ENCODE assay signal across 8 cellular contexts in the genomic region with DNA sequence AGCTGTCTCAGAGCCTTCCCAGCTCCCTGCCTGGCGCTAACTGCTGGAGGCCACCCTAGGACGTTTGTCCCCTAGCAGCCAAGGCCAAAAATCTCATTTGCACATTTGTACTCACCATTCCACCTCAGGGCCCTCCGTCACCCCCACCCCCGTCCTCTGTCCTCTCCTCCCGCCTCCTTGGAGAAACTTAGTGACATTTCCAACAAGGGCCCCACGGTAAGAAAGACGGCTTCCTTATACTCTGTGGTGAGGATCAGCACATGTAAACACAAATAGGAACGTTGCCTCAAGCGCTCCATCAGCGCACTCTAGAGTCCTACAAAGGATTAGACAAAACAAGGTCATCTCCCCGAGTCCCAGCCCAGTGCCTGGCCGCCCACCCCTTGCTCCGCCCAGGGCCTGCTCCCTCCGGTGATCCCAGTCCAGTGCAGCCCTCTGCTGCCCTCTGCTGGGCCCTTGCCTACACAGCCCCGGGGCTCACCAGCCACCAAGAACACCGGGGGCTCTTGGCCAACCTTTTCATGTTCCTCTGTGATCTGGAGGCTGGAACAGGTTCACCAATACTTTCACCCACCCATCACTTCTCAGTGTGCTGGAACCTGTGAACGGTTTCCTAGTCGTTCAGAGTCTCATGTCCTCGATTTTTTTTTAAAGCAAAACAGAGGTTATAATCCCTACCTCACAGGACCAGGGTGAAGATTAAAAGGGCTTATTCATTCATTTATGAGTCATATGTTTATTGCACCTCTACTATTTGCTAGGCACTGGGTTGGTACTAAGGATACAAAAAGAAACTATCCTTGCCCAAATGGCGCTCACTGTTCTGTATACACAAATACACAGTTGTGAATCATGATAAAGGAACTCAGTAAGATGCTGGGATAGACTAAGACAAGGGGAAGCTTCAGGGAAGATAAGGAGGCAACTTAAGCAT. TPM values are rescaled to one million over a fixed set of nuclear protein-coding genes. Genes with fewer than 3 reads are reported as not detected.
DNase-seq lines count a peak whose midpoint lies in the region; ATAC-seq, FAIRE-seq and TF ChIP-seq lines count a peak whose summit lies in the region.

No MANE protein-coding gene starts in this region.

- H3K27me3 ChIP-seq in bronchial epithelial cell (ENCODE audit: control insufficient read depth, insufficient read depth, low read length) (no peaks in the 10 kb centered on the region), smooth muscle cell (ENCODE audit: low read depth) (no peaks in the 10 kb centered on the region)

- peaks cover 4% of the 10 kb centered on the region for H3K4me1 ChIP-seq in smooth muscle cell (ENCODE audit: low read depth)

- peak overlapping the region; percentile 78 for H3K4me2 ChIP-seq in smooth muscle cell

- H3K27ac Mint-ChIP-seq in WTC11 (no peak overlapping the region), immature natural killer cell (peak overlapping the region in 4 of 6 donors; percentile 1 to 88 (median 46))

- CTCF ChIA-PET in WTC11 (lab: Charles Lee) = interaction anchor here (0.5 to 1.7 kb wide), 17 partner anchors 42 to 330 kb away, joined by 3 to 14 read pairs (median 4); a partner anchor contains a TSS

- no peaks in the 10 kb centered on the region for H3K36me3 ChIP-seq in bronchial epithelial cell (ENCODE audit: control insufficient read depth, insufficient read depth, low read length)
- no peaks in the 10 kb centered on the region for H3K36me3 ChIP-seq in smooth muscle cell (ENCODE audit: low read depth)

- WGBS in smooth muscle cell (ENCODE audit: low lambda C conversion rate) = 5% methylated on average over 20 of the region's 20 CpGs

- no peaks in the 10 kb centered on the region for H3K9me3 Mint-ChIP-seq in WTC11
- H3K9me3 Mint-ChIP-seq in immature natural killer cell = no peaks in the 10 kb centered on the region

- ATAC-seq in GM18909 (IDR thresholded peaks at IDR 0.05; ENCODE audit: poor library complexity, unreplicated experiment) (peak; percentile 97), HG03175 (IDR thresholded peaks at IDR 0.05; ENCODE audit: unreplicated experiment) (peak; percentile 99), WTC11 (peak; percentile 100)

- peak overlapping the region; percentile 20 for H3K9ac ChIP-seq in smooth muscle cell (ENCODE audit: low read depth)

- no peaks in the 10 kb centered on the region for H3K79me2 ChIP-seq in smooth muscle cell (ENCODE audit: low read depth)

- no peaks in the 10 kb centered on the region for H3K27me3 Mint-ChIP-seq in WTC11 (ENCODE audit: low read depth)
- peaks cover 0 to 3% (median 2%) of the 10 kb centered on the region in 3 donors for H3K27me3 Mint-ChIP-seq in immature natural killer cell (ENCODE audit: low read depth in 3 of 3)

- H2AFZ ChIP-seq in smooth muscle cell (ENCODE audit: low read depth) = peak overlapping the region; percentile 43

- H3K4me3 Mint-ChIP-seq in WTC11 (peak overlapping the region; percentile 54), immature natural killer cell (peak overlapping the region in 4 of 5 donors; percentile 46 to 77 (median 73))

- peak overlapping the region; percentile 55 for H3K27ac ChIP-seq in smooth muscle cell (ENCODE audit: low read depth)

- H4K20me1 ChIP-seq in smooth muscle cell (ENCODE audit: low read depth) = no peaks in the 10 kb centered on the region

- H3K4me3 ChIP-seq in bronchial epithelial cell (ENCODE audit: low read depth, low read length) = peak overlapping the region; percentile 12
- peak overlapping the region; percentile 34 for H3K4me3 ChIP-seq in smooth muscle cell

- H3K36me3 Mint-ChIP-seq in WTC11 (no peaks in the 10 kb centered on the region), immature natural killer cell (no peaks in the 10 kb centered on the region)

- POLR2A ChIA-PET in WTC11 (lab: Charles Lee) = no interaction called here

- H3K4me1 Mint-ChIP-seq in WTC11 (peaks cover 6% of the 10 kb centered on the region), immature natural killer cell (peaks cover 9 to 16% of the 10 kb centered on the region in 2 donors)

- DNase-seq in AG08396 (ENCODE audit: low spot score) = peak; percentile 93
- peak; percentile 94 for DNase-seq in NCI-H2196 treated with DMSO at 0.1 percent for 48 hours (lab: John Stamatoyannopoulos, UW; ENCODE audit: unreplicated experiment)
- peak; percentile 96 for DNase-seq in WTC11 (ENCODE audit: low spot score)
- DNase-seq in bronchial epithelial cell (ENCODE audit: low read depth) = peak; percentile 91
- peak; percentile 84 to 86 (median 84) for DNase-seq in immature natural killer cell
- peak; percentile 83 for DNase-seq in smooth muscle cell (lab: John Stamatoyannopoulos, UW; ENCODE audit: unreplicated experiment)

- H3K9me3 ChIP-seq in smooth muscle cell (replicated peaks; ENCODE audit: low read depth) = no peaks in the 10 kb centered on the region

- no peaks in the 10 kb centered on the region for H3F3A ChIP-seq in smooth muscle cell (ENCODE audit: low read depth)

- TF ChIP-seq CTCF in WTC11 (IDR thresholded peaks at IDR 0.05) (peak; percentile 94), bronchial epithelial cell (IDR thresholded peaks at IDR 0.05; ENCODE audit: insufficient read depth, low read length, severe bottlenecking) (peak; percentile 97), smooth muscle cell (IDR thresholded peaks at IDR 0.05; ENCODE audit: borderline replicate concordance, insufficient read depth, poor library complexity, severe bottlenecking) (peak; percentile 99)

- FAIRE-seq in bronchial epithelial cell (lab: Jason Lieb, UNC) = no peak

TF ChIP-seq in WTC11, 78 proteins besides CTCF, POLR2A, EP300 and RAD21:
- TF ChIP-seq ZNF671 (CRISPR knock-in tag; IDR thresholded peaks at IDR 0.05) = no peak
- peak; percentile 62; the same call in 1 of the 2 replicates for TF ChIP-seq ETV6 (CRISPR knock-in tag; IDR thresholded peaks at IDR 0.05)
- TF ChIP-seq, protein P1, sequence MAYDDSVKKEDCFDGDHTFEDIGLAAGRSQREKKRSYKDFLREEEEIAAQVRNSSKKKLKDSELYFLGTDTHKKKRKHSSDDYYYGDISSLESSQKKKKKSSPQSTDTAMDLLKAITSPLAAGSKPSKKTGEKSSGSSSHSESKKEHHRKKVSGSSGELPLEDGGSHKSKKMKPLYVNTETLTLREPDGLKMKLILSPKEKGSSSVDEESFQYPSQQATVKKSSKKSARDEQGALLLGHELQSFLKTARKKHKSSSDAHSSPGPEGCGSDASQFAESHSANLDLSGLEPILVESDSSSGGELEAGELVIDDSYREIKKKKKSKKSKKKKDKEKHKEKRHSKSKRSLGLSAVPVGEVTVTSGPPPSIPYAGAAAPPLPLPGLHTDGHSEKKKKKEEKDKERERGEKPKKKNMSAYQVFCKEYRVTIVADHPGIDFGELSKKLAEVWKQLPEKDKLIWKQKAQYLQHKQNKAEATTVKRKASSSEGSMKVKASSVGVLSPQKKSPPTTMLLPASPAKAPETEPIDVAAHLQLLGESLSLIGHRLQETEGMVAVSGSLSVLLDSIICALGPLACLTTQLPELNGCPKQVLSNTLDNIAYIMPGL (CRISPR knock-in tag; IDR thresholded peaks at IDR 0.05) = 0 out of 2 replicates have a peak, but pooled peaks have one; percentile 61
- peak; percentile 66 for TF ChIP-seq SP1 (CRISPR knock-in tag; conservative IDR thresholded peaks at IDR 0.05)
- no peak for TF ChIP-seq EMX1 (CRISPR knock-in tag; IDR thresholded peaks at IDR 0.05)
- 0 out of 2 replicates have a peak, but pooled peaks have one; percentile 34 for TF ChIP-seq FOXK1 (CRISPR knock-in tag; IDR thresholded peaks at IDR 0.05)
- TF ChIP-seq, protein P2, sequence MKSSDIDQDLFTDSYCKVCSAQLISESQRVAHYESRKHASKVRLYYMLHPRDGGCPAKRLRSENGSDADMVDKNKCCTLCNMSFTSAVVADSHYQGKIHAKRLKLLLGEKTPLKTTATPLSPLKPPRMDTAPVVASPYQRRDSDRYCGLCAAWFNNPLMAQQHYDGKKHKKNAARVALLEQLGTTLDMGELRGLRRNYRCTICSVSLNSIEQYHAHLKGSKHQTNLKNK (CRISPR knock-in tag; IDR thresholded peaks at IDR 0.05) = no peak
- TF ChIP-seq FOXP1 (CRISPR knock-in tag; IDR thresholded peaks at IDR 0.05; ENCODE audit: borderline replicate concordance) = no peak; the same call in 1 of the 2 replicates

RNA-seq across cellular contexts. Expression of a gene that starts 15.2 kb away (rescaled TPM):
- total RNA-seq in WTC11 (2021) = 29.3 to 32.7 TPM (median 31.1 TPM) in 3 replicates
- 16.8 and 24.7 TPM in 2 replicates for total RNA-seq in bronchial epithelial cell
- 10 to 100 TPM; 32.6 to 68.0 (median 43.2) TPM for polyA plus RNA-seq in immature natural killer cell
- total RNA-seq in smooth muscle cell = 27.5 and 29.3 TPM in 2 replicates
- polyA plus RNA-seq in smooth muscle cell = 25.1 and 28.4 TPM in 2 replicates

RNA-seq across cellular contexts. Expression of a gene that starts 42.2 kb away (rescaled TPM):
- total RNA-seq in WTC11 (2021) = 2.8 to 5.2 TPM (median 3.9 TPM) in 3 replicates
- 0.26 and 0.51 TPM in 2 replicates for total RNA-seq in bronchial epithelial cell
- polyA plus RNA-seq in immature natural killer cell = under 1 TPM in 1 of 3 donors, not detected in 2; 0.41 TPM
- total RNA-seq in smooth muscle cell = 4.1 and 4.4 TPM in 2 replicates
- polyA plus RNA-seq in smooth muscle cell = 2.5 and 2.9 TPM in 2 replicates

Comparison
In these comparisons a context has a peak if more than half of its experiments do, and no peak if none do; other contexts are left out.
1. Peak in every context shown above with its lines: DNase-seq, ATAC-seq, H3K4me3 ChIP-seq and H3K27ac ChIP-seq.